ENCODE assay signal across 8 cellular contexts in genomic region chr5:154940375-154940771, GRCh38. TPM values are rescaled to one million over a fixed set of nuclear protein-coding genes. Genes with fewer than 3 reads are reported as not detected.
DNase-seq lines count a peak whose midpoint lies in the region; ATAC-seq and TF ChIP-seq lines count a peak whose summit lies in the region.

No MANE protein-coding gene starts in this region.

- H3K36me3 ChIP-seq in BJ (ENCODE audit: control insufficient read depth, insufficient read depth, low read length) (no peaks in the 10 kb centered on the region; the same call in none of the 2 replicates), MG63 (peaks cover 13% of the 10 kb centered on the region)

- H3K9me3 ChIP-seq in MG63 = no peaks in the 10 kb centered on the region

- POLR2A ChIA-PET in BJ (lab: Charles Lee) = no interaction called here

- peaks cover 14% of the 10 kb centered on the region for H3K4me1 Mint-ChIP-seq in dendritic cell treated with granulocyte-macrophage colony-stimulating factor and Interleukin-4, amounts not matched to agents 40 ng/mL and 50 ng/mL, for 4 days (ENCODE audit: low read depth)
- H3K4me1 Mint-ChIP-seq in nephron = peaks cover 20% of the 10 kb centered on the region

- TF ChIP-seq CTCF in BJ (IDR thresholded peaks at IDR 0.05; ENCODE audit: insufficient read depth, low read depth, low read length) (no peak), nephron (IDR thresholded peaks at IDR 0.05; ENCODE audit: unreplicated experiment in 3 of 3) (no peak)

- CTCF ChIA-PET in BJ (lab: Yijun Ruan, JAX) = no interaction called here

- peak overlapping the region; percentile 99 for H3K4me3 Mint-ChIP-seq in dendritic cell treated with granulocyte-macrophage colony-stimulating factor and Interleukin-4, amounts not matched to agents 40 ng/mL and 50 ng/mL, for 4 days
- H3K4me3 Mint-ChIP-seq in nephron = peak overlapping the region; percentile 95 to 100 (median 96)

- H3K27me3 ChIP-seq in BJ (ENCODE audit: control insufficient read depth, insufficient read depth, low read length) (no peaks in the 10 kb centered on the region), MG63 (no peaks in the 10 kb centered on the region)

- peaks cover 17% of the 10 kb centered on the region for H3K36me3 Mint-ChIP-seq in dendritic cell treated with granulocyte-macrophage colony-stimulating factor and Interleukin-4, amounts not matched to agents 40 ng/mL and 50 ng/mL, for 4 days (ENCODE audit: low read depth)
- peaks cover 2% of the 10 kb centered on the region for H3K36me3 Mint-ChIP-seq in nephron (ENCODE audit: low read depth)

- H3K4me3 ChIP-seq in BJ (ENCODE audit: low read depth, low read length) (peak overlapping the region; percentile 62; the same call in 1 of the 2 replicates), MG63 (peak overlapping the region; percentile 74)

- peak overlapping the region; percentile 96 for H3K27ac Mint-ChIP-seq in dendritic cell treated with granulocyte-macrophage colony-stimulating factor and Interleukin-4, amounts not matched to agents 40 ng/mL and 50 ng/mL, for 4 days
- H3K27ac Mint-ChIP-seq in nephron = peak overlapping the region; percentile 95 to 99 (median 97)

- no peaks in the 10 kb centered on the region for H3K9me3 Mint-ChIP-seq in dendritic cell treated with granulocyte-macrophage colony-stimulating factor and Interleukin-4, amounts not matched to agents 40 ng/mL and 50 ng/mL, for 4 days
- H3K9me3 Mint-ChIP-seq in nephron = no peaks in the 10 kb centered on the region

- DNase-seq in BJ (ENCODE audit: low read depth) (no peak), MG63 (no peak), ecto neural progenitor cell (ENCODE audit: low spot score) (no peak)
- DNase-seq in activated effector memory CD4-positive, alpha-beta T cell treated with anti-CD3 and anti-CD28 coated beads, Interleukin-2, amount 50 U/mL, for 16 hours = no peak

- intact Hi-C loops in dendritic cell treated with granulocyte-macrophage colony-stimulating factor and Interleukin-4, amounts not matched to agents 40 ng/mL and 50 ng/mL, for 4 days (cut with micrococcal nuclease) = loop anchor here (2.0 to 10.0 kb wide), 2 partner anchors 204 to 290 kb away; no protein-coding TSS in a partner anchor

- H3K27me3 Mint-ChIP-seq in dendritic cell treated with granulocyte-macrophage colony-stimulating factor and Interleukin-4, amounts not matched to agents 40 ng/mL and 50 ng/mL, for 4 days = no peaks in the 10 kb centered on the region
- H3K27me3 Mint-ChIP-seq in nephron (ENCODE audit: low read depth) = no peaks in the 10 kb centered on the region

- ATAC-seq in GM19467 (IDR thresholded peaks at IDR 0.05; ENCODE audit: unreplicated experiment) (no peak), GM19455 (IDR thresholded peaks at IDR 0.05; ENCODE audit: unreplicated experiment) (no peak)

RNA-seq across cellular contexts. Expression of gene MRPL22, which starts 0.5 kb away (rescaled TPM):
- 32.0 and 40.8 TPM in 2 replicates for polyA plus RNA-seq in BJ (2011; rRNA removed)
- 15.6 and 18.8 TPM in 2 replicates for polyA minus RNA-seq in BJ (2011; rRNA and poly(A)+ RNA removed)
- total RNA-seq in MG63 (2014; rRNA removed; shearing (Covaris generic); ENCODE audit: low replicate concordance) = 57.4 and 104 TPM in 2 replicates

RNA-seq across cellular contexts. Expression of gene GEMIN5, which starts 2.4 kb away (rescaled TPM):
- polyA plus RNA-seq in BJ (2011; rRNA removed) = 7.5 and 7.8 TPM in 2 replicates
- 9.4 and 9.5 TPM in 2 replicates for polyA minus RNA-seq in BJ (2011; rRNA and poly(A)+ RNA removed)
- total RNA-seq in MG63 (2014; rRNA removed; shearing (Covaris generic); ENCODE audit: low replicate concordance) = 36.9 and 39.6 TPM in 2 replicates
